ENCODE assay signal across 1 cellular context in the genomic region with DNA sequence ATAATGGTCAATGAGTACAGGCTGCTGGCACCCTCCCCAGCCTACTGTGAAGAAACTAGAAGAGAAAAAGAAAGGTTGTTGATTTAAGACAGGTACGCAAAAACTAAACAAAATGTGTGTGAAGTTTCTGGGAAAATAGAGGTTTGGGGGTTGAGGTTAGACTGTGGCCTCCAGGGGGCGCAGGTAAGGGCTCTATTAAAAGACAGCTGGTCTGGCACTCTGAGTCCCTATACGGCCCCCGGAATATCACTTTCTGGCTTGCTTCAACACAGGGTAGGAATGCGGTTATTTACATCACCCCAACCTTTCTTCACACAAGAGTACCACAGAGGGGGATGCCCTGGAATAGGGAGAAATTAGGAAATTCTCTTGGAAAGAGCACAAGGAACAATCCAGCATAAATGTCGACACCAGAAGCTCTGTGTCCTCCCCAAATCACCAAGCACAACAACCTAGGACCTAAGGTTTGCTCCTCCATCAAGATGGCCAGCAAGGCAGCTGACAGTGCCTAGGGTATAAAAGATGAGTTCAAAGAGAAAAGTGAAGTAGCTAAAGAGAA.
TF ChIP-seq lines count a peak whose summit lies in the region.

No MANE protein-coding gene starts in this region.

TF ChIP-seq in HCT116, 20 proteins besides CTCF, POLR2A, EP300 and RAD21 (continued from another document):
- TF ChIP-seq EZH2phosphoT487 (IDR thresholded peaks at IDR 0.05; ENCODE audit: borderline replicate concordance) (no peak), JUND (IDR thresholded peaks at IDR 0.05) (no peak)
